ENCODE assay signal across 12 cellular contexts in the genomic region with DNA sequence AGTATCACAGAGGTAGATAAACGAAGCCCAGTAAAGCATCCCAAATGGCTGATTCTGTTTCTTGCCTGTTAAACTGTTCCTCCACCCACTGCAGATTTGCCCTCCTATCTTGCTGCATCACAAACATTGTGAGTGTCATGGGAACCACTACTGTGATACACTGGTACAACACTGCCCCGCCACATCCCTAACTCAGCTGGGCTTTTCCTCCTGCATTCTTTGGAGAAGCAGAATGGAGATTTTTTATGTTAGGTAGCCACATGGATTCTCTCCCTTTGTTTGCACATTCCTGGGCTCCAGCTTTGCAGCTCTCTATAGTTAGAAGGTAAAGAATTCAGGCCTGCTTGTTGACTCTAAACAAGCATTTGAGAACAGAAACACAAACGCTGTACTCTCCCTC.
DNase-seq lines count a peak whose midpoint lies in the region; ATAC-seq, FAIRE-seq and TF ChIP-seq lines count a peak whose summit lies in the region.
"Had no signal": no experiment of that assay in that cellular context is flagged by ENCODE, and none has a peak within 500 bp of the region (broad histone marks: within the 10 kb centered on the region; RNA-seq: fewer than 3 reads in every experiment).

No MANE protein-coding gene starts in this region.

- no peak overlapping the region for H3K4me2 ChIP-seq in mesendoderm (ENCODE audit: low read length)

- no peak overlapping the region for H4K8ac ChIP-seq in mesendoderm (ENCODE audit: low read depth, low read length)

- H3K9me3 ChIP-seq in transverse colon (no peaks in the 10 kb centered on the region), kidney (ENCODE audit: control insufficient read depth in 1 of 2, low read length in 2 of 2) (no peaks in the 10 kb centered on the region)
- H3K9me3 ChIP-seq: pancreas, tibial nerve had no signal

- DNase-seq in BJ (ENCODE audit: low read depth): peak; percentile 29
- peak; percentile 63 for DNase-seq in M059J (ENCODE audit: low read depth)
- DNase-seq in dermis blood vessel endothelial cell: peak; percentile 77
- DNase-seq in mesendoderm: peak; percentile 99
- no peak for DNase-seq in activated CD4-positive, alpha-beta T cell treated with anti-CD3 and anti-CD28 coated beads for 36 hours
- DNase-seq in transverse colon: no peak
- DNase-seq in kidney: no peak
- DNase-seq: activated T-cell treated with anti-CD3 and anti-CD28 coated beads, Interleukin-2, amount 50 U/mL, for 24 hours; immature natural killer cell; pancreas had no signal

- TF ChIP-seq CTCF in BJ (IDR thresholded peaks at IDR 0.05; ENCODE audit: insufficient read depth, low read depth, low read length): no peak
- TF ChIP-seq CTCF in transverse colon (IDR thresholded peaks at IDR 0.05): no peak
- TF ChIP-seq CTCF in kidney (IDR thresholded peaks at IDR 0.05; ENCODE audit: borderline replicate concordance, extremely low read depth, insufficient read depth): no peak

- no peak overlapping the region for H3K56ac ChIP-seq in mesendoderm (ENCODE audit: low read length)

- no peak overlapping the region for H3K27ac Mint-ChIP-seq in activated CD4-positive, alpha-beta T cell treated with anti-CD3 and anti-CD28 coated beads for 36 hours
- H3K27ac Mint-ChIP-seq: activated T-cell treated with anti-CD3 and anti-CD28 coated beads, Interleukin-2, amount 50 U/mL, for 24 hours had no signal

- in situ Hi-C loops in transverse colon (cut with MboI; ENCODE audit: low pct_ligation_motif_present in 1 of 4, low pct_unique_long_range_greater_than_20kb in 1 of 4, low sequenced_read_pairs in 3 of 4): no loop called here

- H3K18ac ChIP-seq in mesendoderm (ENCODE audit: low read length): no peak overlapping the region

- intact Hi-C loops in activated CD4-positive, alpha-beta T cell treated with anti-CD3 and anti-CD28 coated beads for 36 hours (cut with DNase I, micrococcal nuclease): no loop called here
- intact Hi-C loops in transverse colon (cut with DNase I; ENCODE audit: low total_unique reads) (no loop called here), kidney (cut with DNase I) (no loop called here)

- CTCF ChIA-PET in BJ (lab: Yijun Ruan, JAX): interaction anchor here (1.0 kb wide), 1 partner anchor 44 kb away, joined by 3 read pairs; no protein-coding TSS in a partner anchor
- CTCF ChIA-PET in activated CD4-positive, alpha-beta T cell treated with anti-CD3 and anti-CD28 coated beads for 36 hours (lab: Charles Lee): interaction anchor here (0.7 kb wide), 1 partner anchor 538 kb away, joined by 4 read pairs; no protein-coding TSS in a partner anchor

- no peak overlapping the region for H3K9ac ChIP-seq in mesendoderm (ENCODE audit: low read length)
- H3K9ac ChIP-seq in kidney (ENCODE audit: low read length in 2 of 2): no peak overlapping the region

- no peak overlapping the region for H3K4me3 ChIP-seq in BJ (ENCODE audit: low read depth, low read length)
- no peak overlapping the region for H3K4me3 ChIP-seq in mesendoderm (ENCODE audit: low read length)
- H3K4me3 ChIP-seq in transverse colon: no peak overlapping the region
- H3K4me3 ChIP-seq in kidney (ENCODE audit: low read length in 2 of 2): no peak overlapping the region
- H3K4me3 ChIP-seq: pancreas, tibial nerve had no signal

- no peak overlapping the region for H3K4me3 Mint-ChIP-seq in activated CD4-positive, alpha-beta T cell treated with anti-CD3 and anti-CD28 coated beads for 36 hours
- H3K4me3 Mint-ChIP-seq: activated T-cell treated with anti-CD3 and anti-CD28 coated beads, Interleukin-2, amount 50 U/mL, for 24 hours had no signal

- no peak overlapping the region for H4K5ac ChIP-seq in mesendoderm (ENCODE audit: low read length)

- TF ChIP-seq POLR2A in transverse colon (IDR thresholded peaks at IDR 0.05): no peak

- peaks cover 2% of the 10 kb centered on the region for H3K79me1 ChIP-seq in mesendoderm (ENCODE audit: low read length)

- H3K4me1 ChIP-seq in mesendoderm (ENCODE audit: control insufficient read depth, low read depth, low read length): peaks cover 16% of the 10 kb centered on the region
- peaks cover 0 to 4% (median 0%) of the 10 kb centered on the region in 4 donors for H3K4me1 ChIP-seq in transverse colon
- H3K4me1 ChIP-seq in kidney (ENCODE audit: control insufficient read depth in 1 of 2, insufficient read depth in 1 of 2, low read depth in 1 of 2, low read length in 2 of 2): peaks cover 0 to 2% of the 10 kb centered on the region in 2 donors

- H3K27me3 Mint-ChIP-seq in activated CD4-positive, alpha-beta T cell treated with anti-CD3 and anti-CD28 coated beads for 36 hours: no peaks in the 10 kb centered on the region
- H3K27me3 Mint-ChIP-seq: activated T-cell treated with anti-CD3 and anti-CD28 coated beads, Interleukin-2, amount 50 U/mL, for 24 hours had no signal

- no peak for ATAC-seq in activated CD4-positive, alpha-beta T cell treated with anti-CD3 and anti-CD28 coated beads for 36 hours
- ATAC-seq in GM19324 (IDR thresholded peaks at IDR 0.05; ENCODE audit: low FRiP score, unreplicated experiment): no peak
- ATAC-seq: pancreas had no signal

- FAIRE-seq in kidney (lab: Jason Lieb, UNC): no peak
- FAIRE-seq: pancreas had no signal

- H3K36me3 Mint-ChIP-seq in activated CD4-positive, alpha-beta T cell treated with anti-CD3 and anti-CD28 coated beads for 36 hours (ENCODE audit: low read depth): peaks cover 21% of the 10 kb centered on the region

- H3K27ac ChIP-seq in mesendoderm (ENCODE audit: low read depth, low read length): peak overlapping the region; percentile 75
- H3K27ac ChIP-seq in transverse colon: no peak overlapping the region
- H3K27ac ChIP-seq in kidney (ENCODE audit: low read depth in 2 of 2, low read length in 2 of 2): no peak overlapping the region
- H3K27ac ChIP-seq: pancreas, tibial nerve had no signal

- no peak overlapping the region for H2BK120ac ChIP-seq in mesendoderm (ENCODE audit: low read depth, low read length)

- H3K79me2 ChIP-seq in mesendoderm (ENCODE audit: control insufficient read depth, insufficient read depth, low read length): no peaks in the 10 kb centered on the region

- H3K4ac ChIP-seq in mesendoderm (ENCODE audit: low read depth, low read length): no peak overlapping the region

- peaks cover 18% of the 10 kb centered on the region for H3K4me1 Mint-ChIP-seq in activated CD4-positive, alpha-beta T cell treated with anti-CD3 and anti-CD28 coated beads for 36 hours

- H3K27me3 ChIP-seq in BJ (ENCODE audit: control insufficient read depth, insufficient read depth, low read length) (no peaks in the 10 kb centered on the region), mesendoderm (ENCODE audit: insufficient read depth, low read length, poor library complexity) (no peaks in the 10 kb centered on the region), transverse colon (no peaks in the 10 kb centered on the region)
- H3K27me3 ChIP-seq: pancreas, tibial nerve had no signal

- H2AK5ac ChIP-seq in mesendoderm (ENCODE audit: low read length): no peak overlapping the region

- no peak overlapping the region for H2BK5ac ChIP-seq in mesendoderm (ENCODE audit: low read length)

- TF ChIP-seq EP300 in transverse colon (IDR thresholded peaks at IDR 0.05; ENCODE audit: low read depth): no peak

- H3K23ac ChIP-seq in mesendoderm (ENCODE audit: low read length): no peak overlapping the region

- POLR2A ChIA-PET in BJ (lab: Charles Lee): no interaction called here
- POLR2A ChIA-PET in activated CD4-positive, alpha-beta T cell treated with anti-CD3 and anti-CD28 coated beads for 36 hours (lab: Charles Lee): no interaction called here

- H3K9me3 Mint-ChIP-seq in activated CD4-positive, alpha-beta T cell treated with anti-CD3 and anti-CD28 coated beads for 36 hours (ENCODE audit: low read depth): no peaks in the 10 kb centered on the region
- H3K9me3 Mint-ChIP-seq: activated T-cell treated with anti-CD3 and anti-CD28 coated beads, Interleukin-2, amount 50 U/mL, for 24 hours; immature natural killer cell had no signal

- H3K36me3 ChIP-seq in BJ (ENCODE audit: control insufficient read depth, insufficient read depth, low read length): peaks cover 2% of the 10 kb centered on the region; the same call in 1 of the 2 replicates
- no peaks in the 10 kb centered on the region for H3K36me3 ChIP-seq in mesendoderm (ENCODE audit: control insufficient read depth, insufficient read depth, low read length)
- H3K36me3 ChIP-seq in transverse colon: peaks cover 0 to 7% (median 0%) of the 10 kb centered on the region in 4 donors
- H3K36me3 ChIP-seq in kidney (ENCODE audit: control insufficient read depth in 1 of 2, insufficient read depth in 2 of 2, low read length in 2 of 2): peaks cover 8 to 11% of the 10 kb centered on the region in 2 donors
- H3K36me3 ChIP-seq: pancreas had no signal

- H2BK15ac ChIP-seq in mesendoderm (replicated peaks; ENCODE audit: low read depth): no peak overlapping the region

- no CpG with 5 or more reads among the region's 3 CpGs for WGBS in mesendoderm (ENCODE audit: extremely low coverage, insufficient coverage, low lambda C conversion rate)
- WGBS in transverse colon (ENCODE audit: low coverage in 1 of 2), 2 donors: 64 to 83% methylated on average over 3 of the region's 3 CpGs

Comparison
In these comparisons a context has a peak if more than half of its experiments do, and no peak if none do; other contexts are left out.
1. DNase-seq: peak in BJ (single experiment), M059J (single experiment), dermis blood vessel endothelial cell (single experiment) and mesendoderm (single experiment); none in activated CD4-positive, alpha-beta T cell treated with anti-CD3 and anti-CD28 coated beads for 36 hours (single experiment), transverse colon (single experiment) and kidney (single experiment).